8 cellular contexts compared by ENCODE assay signal in the genomic region with DNA sequence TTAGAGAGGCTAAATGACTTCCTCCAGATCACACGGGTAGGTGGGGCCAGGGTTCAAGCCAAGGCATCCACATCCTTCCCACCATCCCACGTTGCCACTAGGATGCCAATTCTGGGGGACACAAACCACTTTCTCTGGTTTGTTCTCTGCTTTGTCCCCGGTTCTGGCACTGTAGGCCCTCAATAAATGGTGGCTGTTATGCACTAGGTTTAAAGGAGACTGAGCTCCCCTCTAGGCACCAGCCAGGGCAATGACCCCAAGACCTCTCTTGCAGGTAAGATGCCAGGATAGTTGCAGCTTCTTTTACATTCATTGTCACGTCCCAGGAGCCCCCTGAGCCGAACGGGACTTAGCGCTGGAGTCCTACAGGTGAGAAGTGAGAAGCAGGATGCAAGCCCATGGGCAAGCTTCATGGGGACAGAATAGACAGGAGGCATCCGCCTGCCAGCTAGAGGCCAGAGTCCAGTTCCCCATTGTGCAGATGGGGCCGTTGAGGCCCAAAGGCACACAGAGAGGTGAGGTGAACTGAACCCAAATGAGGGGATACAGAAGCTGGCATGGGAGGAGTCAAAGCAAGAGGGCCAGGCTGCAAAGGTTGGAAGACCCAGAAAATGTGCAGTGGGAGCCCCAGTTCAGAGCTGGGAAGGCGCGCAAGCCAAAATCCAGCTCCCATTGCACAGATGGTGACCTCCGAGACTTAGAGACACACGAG. TPM values are rescaled to one million over a fixed set of nuclear protein-coding genes. Genes with fewer than 3 reads are reported as not detected.
A peak's percentile ranks its signal among the peaks of the same experiment; 100 is the strongest.
DNase-seq lines count a peak whose midpoint lies in the region; ATAC-seq and TF ChIP-seq lines count a peak whose summit lies in the region.

No MANE protein-coding gene starts in this region.

- peaks cover 0 to 10% (median 7%) of the 10 kb centered on the region in 11 experiments; a peak in 9 of 22 replicates for H3K27me3 ChIP-seq in BLaER1 treated with 17β-estradiol and CSF1 and Interleukin-3, amounts not matched to agents 10 nM and 100 nM
- no peaks in the 10 kb centered on the region for H3K27me3 ChIP-seq in IMR-90 (ENCODE audit: control insufficient read depth, insufficient read depth, low read length)
- H3K27me3 ChIP-seq in naive thymus-derived CD4-positive, alpha-beta T cell (ENCODE audit: control insufficient read depth in 2 of 2, insufficient read depth in 2 of 2, low read length in 2 of 2), result no peaks in the 10 kb centered on the region

- peak overlapping the region; percentile 44 for H2AK9ac ChIP-seq in IMR-90 (replicated peaks; ENCODE audit: low read depth, low read length, poor library complexity)

- peak overlapping the region; percentile 3; the same call in 1 of the 2 replicates for H2AK5ac ChIP-seq in IMR-90 (ENCODE audit: low read depth, low read length)

- peak overlapping the region; percentile 16; the same call in 1 of the 2 replicates for H3K56ac ChIP-seq in IMR-90 (ENCODE audit: extremely low read depth, insufficient read depth, low read length)

- peak overlapping the region in 6 of 11 experiments; percentile 10 to 55 (median 42); a peak in 5 of 22 replicates for H3K4me2 ChIP-seq in BLaER1 treated with 17β-estradiol and CSF1 and Interleukin-3, amounts not matched to agents 10 nM and 100 nM
- H3K4me2 ChIP-seq in IMR-90 (ENCODE audit: low read depth, low read length), result peak overlapping the region; percentile 64

- peak overlapping the region; percentile 83 for H3K14ac ChIP-seq in IMR-90 (replicated peaks; ENCODE audit: low read depth, low read length)

- peak overlapping the region in 2 of 10 experiments; percentile 42 to 47; a peak in 2 of 20 replicates for H3K4me3 ChIP-seq in BLaER1 treated with 17β-estradiol and CSF1 and Interleukin-3, amounts not matched to agents 10 nM and 100 nM
- peak overlapping the region; percentile 65 for H3K4me3 ChIP-seq in IMR-90 (ENCODE audit: insufficient read depth, low read depth, low read length)
- peak overlapping the region; percentile 87 for H3K4me3 ChIP-seq in naive thymus-derived CD4-positive, alpha-beta T cell (ENCODE audit: low read length)

- peaks cover 0 to 7% (median 5%) of the 10 kb centered on the region in 10 experiments; a peak in 8 of 20 replicates for H3K4me1 ChIP-seq in BLaER1 treated with 17β-estradiol and CSF1 and Interleukin-3, amounts not matched to agents 10 nM and 100 nM
- H3K4me1 ChIP-seq in IMR-90 (ENCODE audit: control insufficient read depth, insufficient read depth, low read length), result peaks cover 5% of the 10 kb centered on the region
- peaks cover 0 to 22% of the 10 kb centered on the region in 2 donors for H3K4me1 ChIP-seq in naive thymus-derived CD4-positive, alpha-beta T cell (ENCODE audit: control insufficient read depth in 2 of 2, insufficient read depth in 2 of 2, low read length in 2 of 2)

- H3K9me1 ChIP-seq in IMR-90 (ENCODE audit: insufficient read depth, low read length), result peaks cover 15% of the 10 kb centered on the region

- no peaks in the 10 kb centered on the region for H4K20me1 ChIP-seq in BLaER1 treated with 17β-estradiol and CSF1 and Interleukin-3, amounts not matched to agents 10 nM and 100 nM
- H4K20me1 ChIP-seq in IMR-90 (ENCODE audit: insufficient read depth, low read length), result no peaks in the 10 kb centered on the region

- no peak for TF ChIP-seq CTCF in IMR-90 (conservative IDR thresholded peaks at IDR 0.05; ENCODE audit: low read depth, low read length)

- H2BK120ac ChIP-seq in IMR-90 (ENCODE audit: low read depth, low read length), result no peak overlapping the region

- H3K4ac ChIP-seq in IMR-90 (ENCODE audit: low read depth, low read length), result peak overlapping the region; percentile 75

- H3K27ac Mint-ChIP-seq in central memory CD8-positive, alpha-beta T cell (ENCODE audit: low read depth), result peak overlapping the region; percentile 24
- peak overlapping the region; percentile 81 to 97 (median 87) for H3K27ac Mint-ChIP-seq in naive thymus-derived CD4-positive, alpha-beta T cell

- H2BK5ac ChIP-seq in IMR-90 (ENCODE audit: low read depth, low read length, poor library complexity, severe bottlenecking), result no peak overlapping the region

- POLR2A ChIA-PET in IMR-90 (lab: Charles Lee; ENCODE audit: unreplicated experiment), result no interaction called here
- POLR2A ChIA-PET in naive thymus-derived CD4-positive, alpha-beta T cell (lab: Charles Lee), result interaction anchor here (0.8 to 5.1 kb wide), 19 partner anchors 9 to 393 kb away, joined by 3 to 36 read pairs (median 4); a partner anchor contains a TSS

- peaks cover 9 to 20% (median 16%) of the 10 kb centered on the region in 11 experiments for H3K9me3 ChIP-seq in BLaER1 treated with 17β-estradiol and CSF1 and Interleukin-3, amounts not matched to agents 10 nM and 100 nM (replicated peaks in 1 of 11)
- no peaks in the 10 kb centered on the region for H3K9me3 ChIP-seq in IMR-90 (ENCODE audit: control insufficient read depth, insufficient read depth, low read length)
- no peaks in the 10 kb centered on the region for H3K9me3 ChIP-seq in naive thymus-derived CD4-positive, alpha-beta T cell (ENCODE audit: control insufficient read depth in 2 of 3, low read length in 3 of 3)

- H3K4me1 Mint-ChIP-seq in central memory CD8-positive, alpha-beta T cell, result peaks cover 25% of the 10 kb centered on the region
- H3K4me1 Mint-ChIP-seq in naive thymus-derived CD4-positive, alpha-beta T cell, result peaks cover 22 to 36% (median 27%) of the 10 kb centered on the region in 7 donors

- peaks cover 5% of the 10 kb centered on the region for H3K9me3 Mint-ChIP-seq in central memory CD8-positive, alpha-beta T cell
- H3K9me3 Mint-ChIP-seq in naive thymus-derived CD4-positive, alpha-beta T cell, result peaks cover 0 to 5% (median 0%) of the 10 kb centered on the region in 11 donors

- no peaks in the 10 kb centered on the region for H3K36me3 ChIP-seq in BLaER1 treated with 17β-estradiol and CSF1 and Interleukin-3, amounts not matched to agents 10 nM and 100 nM
- H3K36me3 ChIP-seq in IMR-90 (ENCODE audit: control insufficient read depth, insufficient read depth, low read length), result no peaks in the 10 kb centered on the region
- H3K36me3 ChIP-seq in naive thymus-derived CD4-positive, alpha-beta T cell (ENCODE audit: control insufficient read depth in 2 of 3, insufficient read depth in 3 of 3, low read length in 3 of 3), result peaks cover 0 to 8% (median 3%) of the 10 kb centered on the region in 3 experiments

- H2BK20ac ChIP-seq in IMR-90 (ENCODE audit: low read depth, low read length), result no peak overlapping the region

- peak overlapping the region; percentile 44 to 80 for H4K8ac ChIP-seq in IMR-90 (ENCODE audit: low read depth in 2 of 2, low read length in 2 of 2)

- H2BK15ac ChIP-seq in IMR-90 (ENCODE audit: low read depth, low read length), result no peak overlapping the region

- dilution Hi-C loops in IMR-90 (cut with HindIII; ENCODE audit: low sequenced_read_pairs, unreplicated experiment), result no loop called here

- in situ Hi-C loops in IMR-90 (cut with MboI; ENCODE audit: low sequenced_read_pairs), result no loop called here

- H3K4me3 Mint-ChIP-seq in central memory CD8-positive, alpha-beta T cell, result peak overlapping the region; percentile 74
- peak overlapping the region; percentile 81 to 95 (median 90) for H3K4me3 Mint-ChIP-seq in naive thymus-derived CD4-positive, alpha-beta T cell

- H3K27me3 Mint-ChIP-seq in central memory CD8-positive, alpha-beta T cell, result no peaks in the 10 kb centered on the region
- no peaks in the 10 kb centered on the region for H3K27me3 Mint-ChIP-seq in naive thymus-derived CD4-positive, alpha-beta T cell

- H3K18ac ChIP-seq in IMR-90 (ENCODE audit: low read depth, low read length), result no peak overlapping the region

- CTCF ChIA-PET in IMR-90 (lab: Yijun Ruan, JAX), result no interaction called here
- CTCF ChIA-PET in naive thymus-derived CD4-positive, alpha-beta T cell (lab: Charles Lee), result interaction anchor here (0.8 to 1.8 kb wide), 4 partner anchors 40 to 206 kb away, joined by 3 to 4 read pairs (median 4); no protein-coding TSS in a partner anchor

- H3K36me3 Mint-ChIP-seq in central memory CD8-positive, alpha-beta T cell (ENCODE audit: insufficient read depth), result peaks cover 12% of the 10 kb centered on the region
- H3K36me3 Mint-ChIP-seq in naive thymus-derived CD4-positive, alpha-beta T cell, result peaks cover 0 to 10% (median 7%) of the 10 kb centered on the region in 5 donors

- no peak for ATAC-seq in IMR-90 (ENCODE audit: low read depth)
- no peak for ATAC-seq in central memory CD8-positive, alpha-beta T cell (replicated peaks; ENCODE audit: extremely low read depth, poor library complexity, severe bottlenecking)
- ATAC-seq in naive thymus-derived CD4-positive, alpha-beta T cell, result no peak
- no peak for ATAC-seq in GM18511 (IDR thresholded peaks at IDR 0.05; ENCODE audit: unreplicated experiment)
- no peak for ATAC-seq in HG03045 (IDR thresholded peaks at IDR 0.05; ENCODE audit: unreplicated experiment)

- no peak overlapping the region for H3K9ac ChIP-seq in BLaER1 treated with 17β-estradiol and CSF1 and Interleukin-3, amounts not matched to agents 10 nM and 100 nM
- H3K9ac ChIP-seq in IMR-90 (ENCODE audit: low read depth, low read length), result peak overlapping the region; percentile 20

- TF ChIP-seq POLR2A in IMR-90 (IDR thresholded peaks at IDR 0.05; ENCODE audit: low read depth, low read length), result no peak

- H3K79me1 ChIP-seq in IMR-90 (ENCODE audit: low read depth in 1 of 2, low read length in 2 of 2), result peaks cover 0 to 14% of the 10 kb centered on the region in 2 experiments; a peak in 2 of 4 replicates

- no peak for TF ChIP-seq RAD21 in IMR-90 (IDR thresholded peaks at IDR 0.05; ENCODE audit: low read length)

- peak overlapping the region; percentile 28; the same call in 1 of the 2 replicates for H4K91ac ChIP-seq in IMR-90 (ENCODE audit: insufficient read depth, low read depth, low read length)

- DNase-seq in IMR-90 (no peak), NOMO-1 treated with DMSO at 0.1 percent for 48 hours (lab: John Stamatoyannopoulos, UW; ENCODE audit: unreplicated experiment) (no peak), NCI-H1048 (lab: John Stamatoyannopoulos, UW) (no peak)
- DNase-seq in central memory CD8-positive, alpha-beta T cell (ENCODE audit: low spot score in 2 of 2), result no peak
- peak in 2 of 9 donors; percentile 2 to 9 for DNase-seq in naive thymus-derived CD4-positive, alpha-beta T cell

- BruUV-seq in IMR-90 (replicated peaks; lab: Mats Ljungman, UMichigan), result no TSS peak

- peak overlapping the region; percentile 99 for H2AFZ ChIP-seq in IMR-90 (replicated peaks; ENCODE audit: low read length, poor library complexity)

- H4K5ac ChIP-seq in IMR-90 (ENCODE audit: low read depth, low read length), result peak overlapping the region; percentile 8

- intact Hi-C loops in IMR-90 (cut with micrococcal nuclease), result no loop called here
- intact Hi-C loops in naive thymus-derived CD4-positive, alpha-beta T cell (cut with micrococcal nuclease), result no loop called here

- 39% methylated on average over 9 of the region's 13 CpGs; no CpG with 5 or more reads in 1 of the 2 experiments for WGBS in IMR-90 (ENCODE audit: extremely low coverage in 2 of 2, insufficient read length in 1 of 2), 2 experiments

- H3K27ac ChIP-seq in BLaER1 treated with 17β-estradiol and CSF1 and Interleukin-3, amounts not matched to agents 10 nM and 100 nM, result no peak overlapping the region
- peak overlapping the region; percentile 6; the same call in 1 of the 2 replicates for H3K27ac ChIP-seq in IMR-90 (ENCODE audit: insufficient read depth, low read length)
- peak overlapping the region; percentile 74 for H3K27ac ChIP-seq in naive thymus-derived CD4-positive, alpha-beta T cell (ENCODE audit: low read depth, low read length)

- peak overlapping the region; percentile 29; the same call in 1 of the 2 replicates for H3K23ac ChIP-seq in IMR-90 (ENCODE audit: low read depth, low read length)

RNA-seq across cellular contexts. Expression of a gene that starts 0.7 kb away (rescaled TPM):
- total RNA-seq in IMR-90 (2012; rRNA removed), result 2.2 and 3.6 TPM in 2 replicates
- 7.1 TPM in 2 replicates for polyA plus RNA-seq in IMR-90 (2012; rRNA removed)
- 4.9 and 10.3 TPM in 2 replicates for polyA plus RNA-seq in IMR-90 (2012; cell fraction: cytosol; rRNA removed)
- polyA plus RNA-seq in IMR-90 (2012; cell fraction: nucleus; rRNA removed; ENCODE audit: low replicate concordance), result 2.7 and 4.5 TPM in 2 replicates
- total RNA-seq in naive thymus-derived CD4-positive, alpha-beta T cell, result 10 to 100 TPM in 3 of 5 experiments, 1 to 10 TPM in 2; 4.5 to 14.3 (median 10.1) TPM
- 10 to 100 TPM in 1 of 2 donors, 1 to 10 TPM in 1; 9.1 to 18.7 TPM for polyA plus RNA-seq in naive thymus-derived CD4-positive, alpha-beta T cell

RNA-seq across cellular contexts. Expression of a gene that starts 12.4 kb away (rescaled TPM):
- 1.1 TPM in 2 replicates for total RNA-seq in IMR-90 (2012; rRNA removed)
- polyA plus RNA-seq in IMR-90 (2012; rRNA removed), result 3.4 TPM in 2 replicates
- polyA plus RNA-seq in IMR-90 (2012; cell fraction: cytosol; rRNA removed), result 2.0 and 2.9 TPM in 2 replicates
- 7.7 and 17.8 TPM in 2 replicates for polyA plus RNA-seq in IMR-90 (2012; cell fraction: nucleus; rRNA removed; ENCODE audit: low replicate concordance)
- 1 to 10 TPM; 3.5 to 6.1 (median 5.5) TPM for total RNA-seq in naive thymus-derived CD4-positive, alpha-beta T cell
- 1 to 10 TPM; 1.5 to 3.4 TPM for polyA plus RNA-seq in naive thymus-derived CD4-positive, alpha-beta T cell

RNA-seq across cellular contexts. Expression of a gene that starts 33.2 kb away (rescaled TPM):
- 10.6 and 10.9 TPM in 2 replicates for total RNA-seq in IMR-90 (2012; rRNA removed)
- polyA plus RNA-seq in IMR-90 (2012; rRNA removed), result 14.0 and 14.6 TPM in 2 replicates
- 9.9 and 10.2 TPM in 2 replicates for polyA plus RNA-seq in IMR-90 (2012; cell fraction: cytosol; rRNA removed)
- polyA plus RNA-seq in IMR-90 (2012; cell fraction: nucleus; rRNA removed; ENCODE audit: low replicate concordance), result 13.7 and 30.1 TPM in 2 replicates
- total RNA-seq in naive thymus-derived CD4-positive, alpha-beta T cell, result 10 to 100 TPM in 1 of 5 experiments, 1 to 10 TPM in 3, under 1 TPM in 1; 0.98 to 61.6 (median 1.6) TPM
- polyA plus RNA-seq in naive thymus-derived CD4-positive, alpha-beta T cell, result under 1 TPM in 1 of 2 donors, not detected in 1; 0.46 TPM

RNA-seq across cellular contexts. Expression of a gene that starts 45.2 kb away (rescaled TPM):
- 8.6 and 10.0 TPM in 2 replicates for total RNA-seq in IMR-90 (2012; rRNA removed)
- polyA plus RNA-seq in IMR-90 (2012; rRNA removed), result 28.4 and 28.5 TPM in 2 replicates
- polyA plus RNA-seq in IMR-90 (2012; cell fraction: cytosol; rRNA removed), result 15.3 and 20.8 TPM in 2 replicates
- 115 and 191 TPM in 2 replicates for polyA plus RNA-seq in IMR-90 (2012; cell fraction: nucleus; rRNA removed; ENCODE audit: low replicate concordance)
- 10 to 100 TPM; 10.8 to 46.8 (median 16.3) TPM for total RNA-seq in naive thymus-derived CD4-positive, alpha-beta T cell
- polyA plus RNA-seq in naive thymus-derived CD4-positive, alpha-beta T cell, result 1 to 10 TPM; 2.3 to 2.7 TPM

RNA-seq across cellular contexts. Expression of a gene that starts 52.7 kb away (rescaled TPM):
- total RNA-seq in IMR-90 (2012; rRNA removed), result 0.18 and 0.28 TPM in 2 replicates
- polyA plus RNA-seq in IMR-90 (2012; rRNA removed), result 0.43 and 0.49 TPM in 2 replicates
- polyA plus RNA-seq in IMR-90 (2012; cell fraction: cytosol; rRNA removed), result 0.40 and 1.1 TPM in 2 replicates
- polyA plus RNA-seq in IMR-90 (2012; cell fraction: nucleus; rRNA removed; ENCODE audit: low replicate concordance), result 0.15 and 0.73 TPM in 2 replicates
- total RNA-seq in naive thymus-derived CD4-positive, alpha-beta T cell, result 1 to 10 TPM in 4 of 5 experiments, under 1 TPM in 1; 0.66 to 4.9 (median 3.2) TPM
- polyA plus RNA-seq in naive thymus-derived CD4-positive, alpha-beta T cell, result 1 to 10 TPM; 2.0 to 4.4 TPM

Comparison
In these comparisons a context has a peak if more than half of its experiments do, and no peak if none do; other contexts are left out.
1. H3K27ac ChIP-seq: peak in IMR-90 (single experiment) and naive thymus-derived CD4-positive, alpha-beta T cell (single experiment); none in BLaER1 treated with 17β-estradiol and CSF1 and Interleukin-3, amounts not matched to agents 10 nM and 100 nM (0 of 11).